Comparison of ENCODE assay signal across 15 cellular contexts in the genomic region with DNA sequence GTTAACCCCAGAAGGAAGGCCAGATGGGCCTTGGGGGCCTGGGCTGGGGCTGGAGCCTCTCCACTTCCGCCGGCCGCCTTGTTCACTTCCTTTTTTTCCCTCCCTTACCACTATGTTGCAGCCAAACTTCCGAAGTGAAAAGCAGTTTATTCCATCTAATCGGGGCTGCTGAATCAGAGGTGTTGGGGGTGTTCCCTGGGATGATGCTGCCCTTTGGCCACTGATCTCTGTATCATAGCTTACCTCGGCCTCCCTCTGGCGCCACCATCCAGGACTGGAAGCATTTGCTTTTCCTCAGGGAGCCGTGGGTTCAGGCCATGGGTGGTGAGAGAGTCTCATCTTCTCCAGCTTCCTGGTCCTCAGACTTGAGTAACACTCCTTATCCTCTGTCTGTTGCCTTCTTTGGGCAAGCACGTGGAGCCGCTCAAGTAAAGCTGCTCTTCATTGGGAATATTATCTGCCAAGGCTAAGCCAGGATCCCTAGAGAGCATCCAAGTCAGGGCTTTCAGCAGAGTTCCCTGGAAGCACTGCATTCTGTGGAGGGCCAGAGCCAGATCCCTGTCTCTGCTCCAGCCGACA. TPM values are rescaled to one million over a fixed set of nuclear protein-coding genes. Genes with fewer than 3 reads are reported as not detected.
DNase-seq lines count a peak whose midpoint lies in the region; ATAC-seq and TF ChIP-seq lines count a peak whose summit lies in the region.
"Had no signal": no experiment of that assay in that cellular context is flagged by ENCODE, and none has a peak within 500 bp of the region (broad histone marks: within the 10 kb centered on the region; RNA-seq: fewer than 3 reads in every experiment).

No MANE protein-coding gene starts in this region.

- no peak overlapping the region for H3K4me2 ChIP-seq in mesenchymal stem cell (ENCODE audit: low read length, poor library complexity, severe bottlenecking)

- peaks cover 12% of the 10 kb centered on the region for H3K4me1 Mint-ChIP-seq in activated CD4-positive, alpha-beta T cell treated with anti-CD3 and anti-CD28 coated beads, Interleukin-2, amount 10 ng/mL, durations not matched to agents 7 days and 5 days

- peak overlapping the region; percentile 11 for H3K9ac ChIP-seq in mesenchymal stem cell (ENCODE audit: low read length)

- H3K27ac ChIP-seq in body of pancreas (no peak overlapping the region), mesenchymal stem cell (ENCODE audit: low read length, poor library complexity, severe bottlenecking) (no peak overlapping the region), testis (peak overlapping the region in 1 of 2 donors; percentile 15)
- H3K27ac ChIP-seq: SJSA1, VCaP had no signal

- H4K8ac ChIP-seq in mesenchymal stem cell (ENCODE audit: low read length), result no peak overlapping the region

- H3K9me3 ChIP-seq in body of pancreas, result no peaks in the 10 kb centered on the region
- no peaks in the 10 kb centered on the region for H3K9me3 ChIP-seq in mesenchymal stem cell (ENCODE audit: control insufficient read depth, low read length)
- no peaks in the 10 kb centered on the region for H3K9me3 ChIP-seq in testis
- H3K9me3 ChIP-seq: SJSA1 had no signal

- no peaks in the 10 kb centered on the region for H3K36me3 ChIP-seq in body of pancreas (replicated peaks in 1 of 2; ENCODE audit: insufficient read depth in 1 of 2, low read depth in 2 of 2)
- H3K36me3 ChIP-seq in mesenchymal stem cell (ENCODE audit: control insufficient read depth in 1 of 2, insufficient read depth in 2 of 2, low read depth in 1 of 2, low read length in 2 of 2), result no peaks in the 10 kb centered on the region
- H3K36me3 ChIP-seq in testis (ENCODE audit: low read depth, missing control alignments), result no peaks in the 10 kb centered on the region
- H3K36me3 ChIP-seq: SJSA1 had no signal

- intact Hi-C loops in body of pancreas (cut with DNase I), result no loop called here
- intact Hi-C loops in testis (cut with DNase I; ENCODE audit: low total_unique reads), result no loop called here

- POLR2A ChIA-PET in activated CD4-positive, alpha-beta T cell treated with anti-CD3 and anti-CD28 coated beads, Interleukin-2, amount 10 ng/mL, durations not matched to agents 7 days and 5 days (lab: Charles Lee), result no interaction called here

- no peak overlapping the region for H2BK120ac ChIP-seq in mesenchymal stem cell (ENCODE audit: low read depth, low read length)

- H2BK5ac ChIP-seq in mesenchymal stem cell (ENCODE audit: low read depth, low read length, poor library complexity, severe bottlenecking), result no peak overlapping the region

- H3K79me1 ChIP-seq in mesenchymal stem cell (replicated peaks; ENCODE audit: low read length, poor library complexity, severe bottlenecking), result peaks cover 26% of the 10 kb centered on the region

- ATAC-seq in body of pancreas, result peak; percentile 53

- in situ Hi-C loops in KBM-7 (cut with MboI; ENCODE audit: low pct_unique_long_range_greater_than_20kb, low sequenced_read_pairs), result loop anchor here (25.0 kb wide), 1 partner anchor 188 kb away; a partner anchor contains a TSS

- H2AFZ ChIP-seq in mesenchymal stem cell (ENCODE audit: low read depth, low read length), result no peak overlapping the region

- TF ChIP-seq CTCF in body of pancreas (IDR thresholded peaks at IDR 0.05), result no peak
- no peak for TF ChIP-seq CTCF in testis (IDR thresholded peaks at IDR 0.05)

- CTCF ChIA-PET in activated CD4-positive, alpha-beta T cell treated with anti-CD3 and anti-CD28 coated beads, Interleukin-2, amount 10 ng/mL, durations not matched to agents 7 days and 5 days (lab: Charles Lee), result interaction anchor here (0.9 kb wide), 1 partner anchor 16 kb away, joined by 4 read pairs; no protein-coding TSS in a partner anchor

- no peak overlapping the region for H3K4me3 Mint-ChIP-seq in activated CD4-positive, alpha-beta T cell treated with anti-CD3 and anti-CD28 coated beads, Interleukin-2, amount 10 ng/mL, durations not matched to agents 7 days and 5 days

- no peaks in the 10 kb centered on the region for H3K36me3 Mint-ChIP-seq in activated CD4-positive, alpha-beta T cell treated with anti-CD3 and anti-CD28 coated beads, Interleukin-2, amount 10 ng/mL, durations not matched to agents 7 days and 5 days (ENCODE audit: low read depth)

- H2BK15ac ChIP-seq in mesenchymal stem cell (ENCODE audit: low read depth, poor library complexity, severe bottlenecking), result peak overlapping the region; percentile 26

- H3K27me3 ChIP-seq in body of pancreas (no peaks in the 10 kb centered on the region), mesenchymal stem cell (ENCODE audit: control insufficient read depth in 1 of 2, insufficient read depth in 1 of 2, low read length in 2 of 2) (no peaks in the 10 kb centered on the region), testis (no peaks in the 10 kb centered on the region)
- H3K27me3 ChIP-seq: SJSA1 had no signal

- no peak overlapping the region for H3K18ac ChIP-seq in mesenchymal stem cell (ENCODE audit: low read depth in 1 of 2, low read length in 2 of 2)

- H3K27ac Mint-ChIP-seq in activated CD4-positive, alpha-beta T cell treated with anti-CD3 and anti-CD28 coated beads, Interleukin-2, amount 10 ng/mL, durations not matched to agents 7 days and 5 days, result no peak overlapping the region

- no peak for TF ChIP-seq POLR2A in body of pancreas (IDR thresholded peaks at IDR 0.05)
- no peak for TF ChIP-seq POLR2A in testis (IDR thresholded peaks at IDR 0.05)

- peak overlapping the region in 1 of 2 experiments; percentile 49 for H2BK12ac ChIP-seq in mesenchymal stem cell (ENCODE audit: low read length in 2 of 2)

- H3K27me3 Mint-ChIP-seq in activated CD4-positive, alpha-beta T cell treated with anti-CD3 and anti-CD28 coated beads, Interleukin-2, amount 10 ng/mL, durations not matched to agents 7 days and 5 days, result no peaks in the 10 kb centered on the region

- DNase-seq in KBM-7, result peak; percentile 95
- peak in 1 of 4 donors; percentile 6 for DNase-seq in body of pancreas
- no peak for DNase-seq in mesenchymal stem cell
- peak; percentile 65 for DNase-seq in testis
- no peak for DNase-seq in NK-92 treated with Interleukin-12 subunit alpha and Interleukin-12 subunit beta, amount 100 ng/mL, for 24 hours (lab: John Stamatoyannopoulos, UW)
- no peak for DNase-seq in epidermal melanocyte (ENCODE audit: insufficient read length, low spot score)
- DNase-seq in HCEC 1CT, result no peak
- no peak for DNase-seq in activated CD4-positive, alpha-beta T cell treated with anti-CD3 and anti-CD28 coated beads, Interleukin-2, amount 10 ng/mL, durations not matched to agents 7 days and 5 days
- DNase-seq: Calu3, hypothalamus, NCI-H1417 treated with DMSO at 0.1 percent for 48 hours, NCI-H510A treated with DMSO at 0.1 percent for 48 hours, retina had no signal

- no peak overlapping the region for H4K91ac ChIP-seq in mesenchymal stem cell (ENCODE audit: low read length)

- H3K4me3 ChIP-seq in body of pancreas (no peak overlapping the region), mesenchymal stem cell (ENCODE audit: insufficient read depth in 1 of 2, low read depth in 1 of 2, low read length in 2 of 2) (no peak overlapping the region), testis (no peak overlapping the region)
- H3K4me3 ChIP-seq: SJSA1 had no signal

- no peaks in the 10 kb centered on the region for H3K9me3 Mint-ChIP-seq in activated CD4-positive, alpha-beta T cell treated with anti-CD3 and anti-CD28 coated beads, Interleukin-2, amount 10 ng/mL, durations not matched to agents 7 days and 5 days

- WGBS in body of pancreas, 2 donors, result 78 to 80% methylated on average over 11 of the region's 11 CpGs
- WGBS in mesenchymal stem cell, result 93% methylated on average over 11 of the region's 11 CpGs
- 58 to 59% methylated on average over 11 of the region's 11 CpGs for WGBS in testis, 2 donors

- H3K23ac ChIP-seq in mesenchymal stem cell (ENCODE audit: low read length in 2 of 2), result no peak overlapping the region

- H3K14ac ChIP-seq in mesenchymal stem cell (ENCODE audit: low read length in 2 of 2), result no peak overlapping the region

- no peak overlapping the region for H2AK5ac ChIP-seq in mesenchymal stem cell (ENCODE audit: low read length, severe bottlenecking)

- H3K4ac ChIP-seq in mesenchymal stem cell (ENCODE audit: low read depth in 1 of 2, low read length in 2 of 2), result no peak overlapping the region

- H3K4me1 ChIP-seq in body of pancreas (peaks cover under 1% of the 10 kb centered on the region), mesenchymal stem cell (ENCODE audit: control insufficient read depth, insufficient read depth, low read depth, low read length) (no peaks in the 10 kb centered on the region), testis (peaks cover 17% of the 10 kb centered on the region)

RNA-seq across cellular contexts. Expression of a gene that starts 39.6 kb away (rescaled TPM):
- total RNA-seq in body of pancreas (1 to 10 TPM; 4.3 to 4.7 TPM), testis (10 to 100 TPM in 1 of 2 donors, 1 to 10 TPM in 1; 9.7 to 10.8 TPM)
- 1.6 TPM for polyA plus RNA-seq in mesenchymal stem cell (2013, experiment 1 of 2)
- 1.6 TPM for polyA plus RNA-seq in mesenchymal stem cell (2013, experiment 2 of 2)
- 3.8 TPM for polyA plus RNA-seq in testis (ENCODE audit: insufficient read depth, low read depth, low replicate concordance)
- total RNA-seq in activated CD4-positive, alpha-beta T cell treated with anti-CD3 and anti-CD28 coated beads, Interleukin-2, amount 10 ng/mL, durations not matched to agents 7 days and 5 days, result 1 to 10 TPM; 9.2 to 9.5 TPM

RNA-seq across cellular contexts. Expression of a gene that starts 40.7 kb away (rescaled TPM):
- total RNA-seq in body of pancreas (1 to 10 TPM; 5.3 to 8.6 TPM), testis (10 to 100 TPM; 15.7 to 16.0 TPM)
- 8.4 TPM for polyA plus RNA-seq in mesenchymal stem cell (2013, experiment 1 of 2)
- 9.5 TPM for polyA plus RNA-seq in mesenchymal stem cell (2013, experiment 2 of 2)
- 37.1 TPM for polyA plus RNA-seq in testis (ENCODE audit: insufficient read depth, low read depth, low replicate concordance)
- total RNA-seq in activated CD4-positive, alpha-beta T cell treated with anti-CD3 and anti-CD28 coated beads, Interleukin-2, amount 10 ng/mL, durations not matched to agents 7 days and 5 days, result 1 to 10 TPM; 9.1 to 9.4 TPM

Comparison
In these comparisons a context has a peak if more than half of its experiments do, and no peak if none do; other contexts are left out.
1. DNase-seq: peak in KBM-7 (single experiment) and testis (single experiment); none in mesenchymal stem cell (single experiment), NK-92 treated with Interleukin-12 subunit alpha and Interleukin-12 subunit beta, amount 100 ng/mL, for 24 hours (single experiment), epidermal melanocyte (single experiment), HCEC 1CT (single experiment) and activated CD4-positive, alpha-beta T cell treated with anti-CD3 and anti-CD28 coated beads, Interleukin-2, amount 10 ng/mL, durations not matched to agents 7 days and 5 days (single experiment).